1 cellular context compared by ENCODE assay signal in the genomic region with DNA sequence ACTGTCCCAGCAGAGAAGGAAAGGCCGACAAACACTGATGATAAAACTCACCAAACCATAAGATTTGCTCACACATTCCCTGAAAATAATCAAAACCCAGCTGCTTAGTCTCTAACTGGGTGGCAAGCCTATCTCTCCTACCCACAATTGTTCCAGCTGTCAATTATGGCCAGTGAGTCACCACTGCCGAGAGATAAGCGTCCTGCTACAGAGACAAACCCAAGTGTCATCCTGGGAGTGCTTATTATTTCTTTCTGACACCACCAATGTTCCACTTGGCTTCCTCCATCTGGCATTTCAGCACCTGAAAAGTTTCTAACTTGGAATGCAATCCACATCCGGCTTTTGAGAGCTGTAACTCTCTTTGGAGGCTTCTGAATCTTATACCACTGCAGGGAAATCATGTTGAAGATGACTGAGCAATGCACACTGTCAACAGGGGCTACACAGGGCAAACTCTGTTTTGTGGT.
TF ChIP-seq lines count a peak whose summit lies in the region.

No MANE protein-coding gene starts in this region.

TF ChIP-seq in K562, 482 proteins besides CTCF, POLR2A, EP300 and RAD21 (continued from another document):
- TF ChIP-seq, protein P1, sequence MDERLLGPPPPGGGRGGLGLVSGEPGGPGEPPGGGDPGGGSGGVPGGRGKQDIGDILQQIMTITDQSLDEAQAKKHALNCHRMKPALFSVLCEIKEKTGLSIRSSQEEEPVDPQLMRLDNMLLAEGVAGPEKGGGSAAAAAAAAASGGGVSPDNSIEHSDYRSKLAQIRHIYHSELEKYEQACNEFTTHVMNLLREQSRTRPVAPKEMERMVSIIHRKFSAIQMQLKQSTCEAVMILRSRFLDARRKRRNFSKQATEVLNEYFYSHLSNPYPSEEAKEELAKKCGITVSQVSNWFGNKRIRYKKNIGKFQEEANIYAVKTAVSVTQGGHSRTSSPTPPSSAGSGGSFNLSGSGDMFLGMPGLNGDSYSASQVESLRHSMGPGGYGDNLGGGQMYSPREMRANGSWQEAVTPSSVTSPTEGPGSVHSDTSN (CRISPR knock-in tag; IDR thresholded peaks at IDR 0.05; ENCODE audit: low read depth): peak; percentile 56
- TF ChIP-seq, protein P1 (tag; conservative IDR thresholded peaks at IDR 0.05; ENCODE audit: low read depth): peak; percentile 96
- TF ChIP-seq FOXM1 (IDR thresholded peaks at IDR 0.05; ENCODE audit: low read depth): peak; percentile 89
- TF ChIP-seq FOXM1 (CRISPR knock-in tag; IDR thresholded peaks at IDR 0.05; ENCODE audit: low read depth): no peak
- 0 out of 2 replicates have a peak, but pooled peaks have one; percentile 63 for TF ChIP-seq ZNF41 (CRISPR knock-in tag; conservative IDR thresholded peaks at IDR 0.05)
- TF ChIP-seq NCOA2 (IDR thresholded peaks at IDR 0.05; ENCODE audit: partially characterized antibody in 2 of 2): peak; percentile 63 to 67
- peak; percentile 94 for TF ChIP-seq MTA2 (IDR thresholded peaks at IDR 0.05; ENCODE audit: low read depth)
- TF ChIP-seq EHMT2 (IDR thresholded peaks at IDR 0.05): peak; percentile 75; the same call in 1 of the 2 replicates
- TF ChIP-seq KLF16 (IDR thresholded peaks at IDR 0.05): peak; percentile 96
- TF ChIP-seq TEAD1 (CRISPR knock-in tag; IDR thresholded peaks at IDR 0.05): peak; percentile 83 to 97; a peak in 3 of 4 replicates
- no peak for TF ChIP-seq NFATC3 (IDR thresholded peaks at IDR 0.05)
- TF ChIP-seq ZNF431 (CRISPR knock-in tag; IDR thresholded peaks at IDR 0.05): no peak
- peak; percentile 79 for TF ChIP-seq NEUROD1 (IDR thresholded peaks at IDR 0.05; ENCODE audit: borderline replicate concordance, low read depth, low read length, partially characterized antibody)
- TF ChIP-seq, protein P2, sequence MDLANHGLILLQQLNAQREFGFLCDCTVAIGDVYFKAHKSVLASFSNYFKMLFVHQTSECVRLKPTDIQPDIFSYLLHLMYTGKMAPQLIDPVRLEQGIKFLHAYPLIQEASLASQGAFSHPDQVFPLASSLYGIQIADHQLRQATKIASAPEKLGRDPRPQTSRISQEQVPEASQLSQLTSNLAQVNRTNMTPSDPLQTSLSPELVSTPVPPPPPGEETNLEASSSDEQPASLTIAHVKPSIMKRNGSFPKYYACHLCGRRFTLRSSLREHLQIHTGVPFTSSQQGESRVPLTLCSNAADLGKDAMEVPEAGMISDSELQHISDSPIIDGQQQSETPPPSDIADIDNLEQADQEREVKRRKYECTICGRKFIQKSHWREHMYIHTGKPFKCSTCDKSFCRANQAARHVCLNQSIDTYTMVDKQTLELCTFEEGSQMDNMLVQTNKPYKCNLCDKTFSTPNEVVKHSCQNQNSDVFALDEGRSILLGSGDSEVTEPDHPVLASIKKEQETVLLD (IDR thresholded peaks at IDR 0.05): no peak
- TF ChIP-seq, protein P3, sequence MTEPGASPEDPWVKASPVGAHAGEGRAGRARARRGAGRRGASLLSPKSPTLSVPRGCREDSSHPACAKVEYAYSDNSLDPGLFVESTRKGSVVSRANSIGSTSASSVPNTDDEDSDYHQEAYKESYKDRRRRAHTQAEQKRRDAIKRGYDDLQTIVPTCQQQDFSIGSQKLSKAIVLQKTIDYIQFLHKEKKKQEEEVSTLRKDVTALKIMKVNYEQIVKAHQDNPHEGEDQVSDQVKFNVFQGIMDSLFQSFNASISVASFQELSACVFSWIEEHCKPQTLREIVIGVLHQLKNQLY (CRISPR knock-in tag; conservative IDR thresholded peaks at IDR 0.05): no peak
- TF ChIP-seq POLR2AphosphoS5 (IDR thresholded peaks at IDR 0.05; ENCODE audit: control insufficient read depth, insufficient read depth, low read depth, low read length): peak; percentile 94
- TF ChIP-seq HDAC2 (IDR thresholded peaks at IDR 0.05): peak; percentile 99
- TF ChIP-seq SP2 (IDR thresholded peaks at IDR 0.05; ENCODE audit: extremely low read depth, low read depth, low read length, poor library complexity, severe bottlenecking): no peak
- peak; percentile 87 for TF ChIP-seq TAF9B (IDR thresholded peaks at IDR 0.05; ENCODE audit: partially characterized antibody)
- peak; percentile 48; the same call in 1 of the 2 replicates for TF ChIP-seq RB1 (IDR thresholded peaks at IDR 0.05; ENCODE audit: low read depth)
- peak; percentile 100 for TF ChIP-seq KDM1A (IDR thresholded peaks at IDR 0.05)
- peak; percentile 92 for TF ChIP-seq NFIC (IDR thresholded peaks at IDR 0.05)
- TF ChIP-seq CAMTA2 (CRISPR knock-in tag; conservative IDR thresholded peaks at IDR 0.05): no peak
- peak; percentile 46 for TF ChIP-seq CREB1 (IDR thresholded peaks at IDR 0.05)
- peak; percentile 24; the same call in 1 of the 2 replicates for TF ChIP-seq CREB1 (CRISPR knock-in tag; IDR thresholded peaks at IDR 0.05)
- peak; percentile 15 for TF ChIP-seq NUFIP1 (IDR thresholded peaks at IDR 0.05; ENCODE audit: partially characterized antibody)
- TF ChIP-seq GABPA (tag; conservative IDR thresholded peaks at IDR 0.05; ENCODE audit: low read depth): peak; percentile 44
- no peak for TF ChIP-seq CHD4 (IDR thresholded peaks at IDR 0.05; ENCODE audit: insufficient read depth, insufficient replicate concordance, low read depth, low read length, poor library complexity, severe bottlenecking)
- TF ChIP-seq JUNB (CRISPR knock-in tag; conservative IDR thresholded peaks at IDR 0.05): peak; percentile 98
- TF ChIP-seq, protein P4, sequence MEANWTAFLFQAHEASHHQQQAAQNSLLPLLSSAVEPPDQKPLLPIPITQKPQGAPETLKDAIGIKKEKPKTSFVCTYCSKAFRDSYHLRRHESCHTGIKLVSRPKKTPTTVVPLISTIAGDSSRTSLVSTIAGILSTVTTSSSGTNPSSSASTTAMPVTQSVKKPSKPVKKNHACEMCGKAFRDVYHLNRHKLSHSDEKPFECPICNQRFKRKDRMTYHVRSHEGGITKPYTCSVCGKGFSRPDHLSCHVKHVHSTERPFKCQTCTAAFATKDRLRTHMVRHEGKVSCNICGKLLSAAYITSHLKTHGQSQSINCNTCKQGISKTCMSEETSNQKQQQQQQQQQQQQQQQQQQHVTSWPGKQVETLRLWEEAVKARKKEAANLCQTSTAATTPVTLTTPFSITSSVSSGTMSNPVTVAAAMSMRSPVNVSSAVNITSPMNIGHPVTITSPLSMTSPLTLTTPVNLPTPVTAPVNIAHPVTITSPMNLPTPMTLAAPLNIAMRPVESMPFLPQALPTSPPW (CRISPR knock-in tag; IDR thresholded peaks at IDR 0.05): peak; percentile 74
- peak; percentile 87; the same call in 1 of the 2 replicates for TF ChIP-seq HEY1 (CRISPR knock-in tag; IDR thresholded peaks at IDR 0.05; ENCODE audit: borderline replicate concordance)
- no peak for TF ChIP-seq CEBPG (CRISPR knock-in tag; IDR thresholded peaks at IDR 0.05)
- TF ChIP-seq CEBPG (tag; conservative IDR thresholded peaks at IDR 0.05 in 1 of 2, IDR thresholded peaks at IDR 0.05 in 1 of 2): no peak
- TF ChIP-seq, protein P5, sequence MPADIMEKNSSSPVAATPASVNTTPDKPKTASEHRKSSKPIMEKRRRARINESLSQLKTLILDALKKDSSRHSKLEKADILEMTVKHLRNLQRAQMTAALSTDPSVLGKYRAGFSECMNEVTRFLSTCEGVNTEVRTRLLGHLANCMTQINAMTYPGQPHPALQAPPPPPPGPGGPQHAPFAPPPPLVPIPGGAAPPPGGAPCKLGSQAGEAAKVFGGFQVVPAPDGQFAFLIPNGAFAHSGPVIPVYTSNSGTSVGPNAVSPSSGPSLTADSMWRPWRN (IDR thresholded peaks at IDR 0.05; ENCODE audit: low read depth): peak; percentile 90
- TF ChIP-seq ZNF212 (CRISPR knock-in tag; IDR thresholded peaks at IDR 0.05): no peak
- TF ChIP-seq, protein P6, sequence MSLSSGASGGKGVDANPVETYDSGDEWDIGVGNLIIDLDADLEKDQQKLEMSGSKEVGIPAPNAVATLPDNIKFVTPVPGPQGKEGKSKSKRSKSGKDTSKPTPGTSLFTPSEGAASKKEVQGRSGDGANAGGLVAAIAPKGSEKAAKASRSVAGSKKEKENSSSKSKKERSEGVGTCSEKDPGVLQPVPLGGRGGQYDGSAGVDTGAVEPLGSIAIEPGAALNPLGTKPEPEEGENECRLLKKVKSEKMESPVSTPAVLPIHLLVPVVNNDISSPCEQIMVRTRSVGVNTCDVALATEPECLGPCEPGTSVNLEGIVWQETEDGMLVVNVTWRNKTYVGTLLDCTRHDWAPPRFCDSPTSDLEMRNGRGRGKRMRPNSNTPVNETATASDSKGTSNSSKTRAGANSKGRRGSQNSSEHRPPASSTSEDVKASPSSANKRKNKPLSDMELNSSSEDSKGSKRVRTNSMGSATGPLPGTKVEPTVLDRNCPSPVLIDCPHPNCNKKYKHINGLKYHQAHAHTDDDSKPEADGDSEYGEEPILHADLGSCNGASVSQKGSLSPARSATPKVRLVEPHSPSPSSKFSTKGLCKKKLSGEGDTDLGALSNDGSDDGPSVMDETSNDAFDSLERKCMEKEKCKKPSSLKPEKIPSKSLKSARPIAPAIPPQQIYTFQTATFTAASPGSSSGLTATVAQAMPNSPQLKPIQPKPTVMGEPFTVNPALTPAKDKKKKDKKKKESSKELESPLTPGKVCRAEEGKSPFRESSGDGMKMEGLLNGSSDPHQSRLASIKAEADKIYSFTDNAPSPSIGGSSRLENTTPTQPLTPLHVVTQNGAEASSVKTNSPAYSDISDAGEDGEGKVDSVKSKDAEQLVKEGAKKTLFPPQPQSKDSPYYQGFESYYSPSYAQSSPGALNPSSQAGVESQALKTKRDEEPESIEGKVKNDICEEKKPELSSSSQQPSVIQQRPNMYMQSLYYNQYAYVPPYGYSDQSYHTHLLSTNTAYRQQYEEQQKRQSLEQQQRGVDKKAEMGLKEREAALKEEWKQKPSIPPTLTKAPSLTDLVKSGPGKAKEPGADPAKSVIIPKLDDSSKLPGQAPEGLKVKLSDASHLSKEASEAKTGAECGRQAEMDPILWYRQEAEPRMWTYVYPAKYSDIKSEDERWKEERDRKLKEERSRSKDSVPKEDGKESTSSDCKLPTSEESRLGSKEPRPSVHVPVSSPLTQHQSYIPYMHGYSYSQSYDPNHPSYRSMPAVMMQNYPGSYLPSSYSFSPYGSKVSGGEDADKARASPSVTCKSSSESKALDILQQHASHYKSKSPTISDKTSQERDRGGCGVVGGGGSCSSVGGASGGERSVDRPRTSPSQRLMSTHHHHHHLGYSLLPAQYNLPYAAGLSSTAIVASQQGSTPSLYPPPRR (CRISPR knock-in tag; IDR thresholded peaks at IDR 0.05; ENCODE audit: borderline replicate concordance): 0 out of 2 replicates have a peak, but pooled peaks have one; percentile 34
- TF ChIP-seq PTTG1 (tag; IDR thresholded peaks at IDR 0.05; ENCODE audit: low read depth): no peak
- TF ChIP-seq ERF (CRISPR knock-in tag; IDR thresholded peaks at IDR 0.05): 0 out of 2 replicates have a peak, but pooled peaks have one; percentile 75
- TF ChIP-seq, protein P7, sequence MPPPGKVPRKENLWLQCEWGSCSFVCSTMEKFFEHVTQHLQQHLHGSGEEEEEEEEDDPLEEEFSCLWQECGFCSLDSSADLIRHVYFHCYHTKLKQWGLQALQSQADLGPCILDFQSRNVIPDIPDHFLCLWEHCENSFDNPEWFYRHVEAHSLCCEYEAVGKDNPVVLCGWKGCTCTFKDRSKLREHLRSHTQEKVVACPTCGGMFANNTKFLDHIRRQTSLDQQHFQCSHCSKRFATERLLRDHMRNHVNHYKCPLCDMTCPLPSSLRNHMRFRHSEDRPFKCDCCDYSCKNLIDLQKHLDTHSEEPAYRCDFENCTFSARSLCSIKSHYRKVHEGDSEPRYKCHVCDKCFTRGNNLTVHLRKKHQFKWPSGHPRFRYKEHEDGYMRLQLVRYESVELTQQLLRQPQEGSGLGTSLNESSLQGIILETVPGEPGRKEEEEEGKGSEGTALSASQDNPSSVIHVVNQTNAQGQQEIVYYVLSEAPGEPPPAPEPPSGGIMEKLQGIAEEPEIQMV (tag; conservative IDR thresholded peaks at IDR 0.05; ENCODE audit: low read depth): no peak
- TF ChIP-seq, protein P8, sequence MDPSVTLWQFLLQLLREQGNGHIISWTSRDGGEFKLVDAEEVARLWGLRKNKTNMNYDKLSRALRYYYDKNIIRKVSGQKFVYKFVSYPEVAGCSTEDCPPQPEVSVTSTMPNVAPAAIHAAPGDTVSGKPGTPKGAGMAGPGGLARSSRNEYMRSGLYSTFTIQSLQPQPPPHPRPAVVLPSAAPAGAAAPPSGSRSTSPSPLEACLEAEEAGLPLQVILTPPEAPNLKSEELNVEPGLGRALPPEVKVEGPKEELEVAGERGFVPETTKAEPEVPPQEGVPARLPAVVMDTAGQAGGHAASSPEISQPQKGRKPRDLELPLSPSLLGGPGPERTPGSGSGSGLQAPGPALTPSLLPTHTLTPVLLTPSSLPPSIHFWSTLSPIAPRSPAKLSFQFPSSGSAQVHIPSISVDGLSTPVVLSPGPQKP (CRISPR knock-in tag; IDR thresholded peaks at IDR 0.05): no peak
- 0 out of 2 replicates have a peak, but pooled peaks have one; percentile 18 for TF ChIP-seq ADNP (tag; IDR thresholded peaks at IDR 0.05)
- TF ChIP-seq ATF7 (IDR thresholded peaks at IDR 0.05): peak; percentile 85
- TF ChIP-seq, protein P9, sequence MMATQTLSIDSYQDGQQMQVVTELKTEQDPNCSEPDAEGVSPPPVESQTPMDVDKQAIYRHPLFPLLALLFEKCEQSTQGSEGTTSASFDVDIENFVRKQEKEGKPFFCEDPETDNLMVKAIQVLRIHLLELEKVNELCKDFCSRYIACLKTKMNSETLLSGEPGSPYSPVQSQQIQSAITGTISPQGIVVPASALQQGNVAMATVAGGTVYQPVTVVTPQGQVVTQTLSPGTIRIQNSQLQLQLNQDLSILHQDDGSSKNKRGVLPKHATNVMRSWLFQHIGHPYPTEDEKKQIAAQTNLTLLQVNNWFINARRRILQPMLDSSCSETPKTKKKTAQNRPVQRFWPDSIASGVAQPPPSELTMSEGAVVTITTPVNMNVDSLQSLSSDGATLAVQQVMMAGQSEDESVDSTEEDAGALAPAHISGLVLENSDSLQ (IDR thresholded peaks at IDR 0.05): peak; percentile 97
- no peak for TF ChIP-seq WHSC1 (IDR thresholded peaks at IDR 0.05; ENCODE audit: low read length)
